In genomic region chr15:98568382-98569017, GRCh38 we compare ENCODE assay signal across 16 cellular contexts.
A peak's percentile ranks its signal among the peaks of the same experiment; 100 is the strongest.
DNase-seq lines count a peak whose midpoint lies in the region; ATAC-seq and TF ChIP-seq lines count a peak whose summit lies in the region.
"Had no signal": no experiment of that assay in that cellular context is flagged by ENCODE, and none has a peak within 500 bp of the region (broad histone marks: within the 10 kb centered on the region; RNA-seq: fewer than 3 reads in every experiment).

No MANE protein-coding gene starts in this region.

- no peaks in the 10 kb centered on the region for H3K4me1 ChIP-seq in osteoblast (ENCODE audit: insufficient read depth, low read length)
- H3K4me1 ChIP-seq: parathyroid adenoma, stomach had no signal

- no peaks in the 10 kb centered on the region for H4K20me1 ChIP-seq in osteoblast (ENCODE audit: insufficient read depth, low read length)

- H3K36me3 ChIP-seq in osteoblast (ENCODE audit: insufficient read depth, low read length) = no peaks in the 10 kb centered on the region
- H3K36me3 ChIP-seq: stomach had no signal

- no peak overlapping the region for H2AFZ ChIP-seq in osteoblast (ENCODE audit: low read length)
- H2AFZ ChIP-seq: parathyroid adenoma had no signal

- DNase-seq in ELR (ENCODE audit: low read depth) = peak; percentile 22
- peak; percentile 40 for DNase-seq in NAMALWA (ENCODE audit: low spot score)
- DNase-seq in dermis blood vessel endothelial cell = peak; percentile 19
- no peak for DNase-seq in osteoblast (ENCODE audit: insufficient read length, low spot score, missing footprints)
- DNase-seq in NCI-H187 treated with DMSO at 0.1 percent for 48 hours (lab: John Stamatoyannopoulos, UW) = no peak
- DNase-seq in activated CD4-positive, alpha-beta T cell treated with anti-CD3 and anti-CD28 coated beads, Interleukin-2, amount 50 U/mL, for 48 hours = no peak
- no peak for DNase-seq in NCI-H146 treated with DMSO at 0.1 percent for 48 hours (lab: John Stamatoyannopoulos, UW; ENCODE audit: unreplicated experiment)
- DNase-seq: activated CD4-positive, alpha-beta T cell treated with anti-CD3 and anti-CD28 coated beads for 36 hours; cerebellar nuclear complex; NCI-H1105 treated with DMSO at 0.1 percent for 48 hours; NCI-H748 treated with DMSO at 0.1 percent for 48 hours; stimulated activated CD4-positive, alpha-beta T cell treated with anti-CD3 and anti-CD28 coated beads, Interleukin-4, amount 100 ng/mL, for 1 hour; stomach had no signal

- no peak overlapping the region for H3K4me3 ChIP-seq in osteoblast (ENCODE audit: insufficient read depth, low read length)
- H3K4me3 ChIP-seq: stomach had no signal

- no peaks in the 10 kb centered on the region for H3K9me3 ChIP-seq in osteoblast (ENCODE audit: low read depth, low read length)
- H3K9me3 ChIP-seq: stomach had no signal

- H3K79me2 ChIP-seq in osteoblast (ENCODE audit: insufficient read depth, low read length) = no peaks in the 10 kb centered on the region
- H3K79me2 ChIP-seq: parathyroid adenoma had no signal

- peak; percentile 45 for TF ChIP-seq CTCF in osteoblast (IDR thresholded peaks at IDR 0.05; ENCODE audit: extremely low read depth, low read depth, low read length)

- H3K4me2 ChIP-seq in osteoblast (ENCODE audit: insufficient read depth, low read length) = no peak overlapping the region

- no peak overlapping the region for H3K27ac ChIP-seq in osteoblast (ENCODE audit: low read depth, low read length)
- H3K27ac ChIP-seq: parathyroid adenoma, stomach had no signal

- H3K27me3 ChIP-seq in osteoblast (ENCODE audit: insufficient read depth, low read length) = peaks cover 5% of the 10 kb centered on the region

- ATAC-seq in GM19395 (IDR thresholded peaks at IDR 0.05; ENCODE audit: unreplicated experiment) = no peak
- ATAC-seq: activated CD4-positive, alpha-beta T cell treated with anti-CD3 and anti-CD28 coated beads for 36 hours; activated T-helper 17 cell treated with anti-CD3 and anti-CD28 coated beads, Interleukin-2, amount 50 U/mL, for 72 hours had no signal

Comparison
In these comparisons a context has a peak if more than half of its experiments do, and no peak if none do; other contexts are left out.
1. DNase-seq: peak in ELR (single experiment), NAMALWA (single experiment) and dermis blood vessel endothelial cell (single experiment); none in osteoblast (single experiment), NCI-H187 treated with DMSO at 0.1 percent for 48 hours (single experiment), activated CD4-positive, alpha-beta T cell treated with anti-CD3 and anti-CD28 coated beads, Interleukin-2, amount 50 U/mL, for 48 hours (0 of 2) and NCI-H146 treated with DMSO at 0.1 percent for 48 hours (single experiment).